1 cellular context compared by ENCODE assay signal in the genomic region with DNA sequence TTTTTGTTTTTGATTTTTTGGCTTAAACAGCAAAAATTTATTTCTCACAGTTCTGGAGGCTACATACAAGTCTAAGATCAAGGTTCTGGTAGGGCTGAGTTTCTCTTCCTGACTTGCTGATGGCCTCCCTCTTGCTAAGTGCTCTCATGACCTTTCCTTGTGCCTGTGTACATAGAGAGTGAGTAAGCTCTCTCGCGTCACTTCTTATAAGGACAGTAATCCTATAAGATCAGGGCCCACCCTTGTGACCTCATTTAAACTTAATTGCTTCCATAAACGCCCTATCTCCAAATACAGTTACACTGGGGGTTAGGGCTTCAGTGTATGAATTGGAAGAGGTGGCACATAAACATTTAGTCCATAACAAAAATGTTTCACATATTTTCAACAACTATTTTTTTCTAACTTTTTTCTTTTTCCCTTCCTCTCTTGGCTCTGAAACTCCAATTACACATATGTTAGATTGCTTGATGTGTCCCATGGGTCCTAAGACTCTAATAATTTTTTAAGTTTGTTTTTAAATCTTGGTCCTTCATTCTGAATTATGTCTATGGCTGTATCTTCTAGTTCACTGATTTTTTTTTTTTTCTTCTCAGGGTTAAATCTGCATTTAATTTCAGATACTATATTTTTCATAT.
TF ChIP-seq lines count a peak whose summit lies in the region.

No MANE protein-coding gene starts in this region.

TF ChIP-seq in K562, 482 proteins besides CTCF, POLR2A, EP300 and RAD21 (continued from another document and continues in another):
- TF ChIP-seq IRF1 (CRISPR knock-in tag; IDR thresholded peaks at IDR 0.05; ENCODE audit: borderline replicate concordance) (no peak), TRIM24 (IDR thresholded peaks at IDR 0.05) (peak; percentile 21 to 85; a peak in 2 of 4 replicates), SREBF2 (CRISPR knock-in tag; IDR thresholded peaks at IDR 0.05) (no peak), ZMIZ1 (IDR thresholded peaks at IDR 0.05; ENCODE audit: low read depth in 2 of 2, low read length in 2 of 2) (no peak), ASH1L (IDR thresholded peaks at IDR 0.05; ENCODE audit: borderline replicate concordance, low read depth, partially characterized antibody) (no peak), DACH1 (IDR thresholded peaks at IDR 0.05; ENCODE audit: partially characterized antibody) (no peak), SNAPC5 (CRISPR knock-in tag; IDR thresholded peaks at IDR 0.05) (peak; percentile 64; the same call in 1 of the 2 replicates), TSC22D4 (tag; IDR thresholded peaks at IDR 0.05) (no peak), ZNF121 (CRISPR knock-in tag; conservative IDR thresholded peaks at IDR 0.05) (no peak), SNRNP70 (optimal IDR thresholded peaks at IDR 0.05; ENCODE audit: low read depth, low read length) (no peak), TEAD1 (CRISPR knock-in tag; IDR thresholded peaks at IDR 0.05) (peak in 1 of 2 experiments; percentile 95; a peak in 2 of 4 replicates), TAF9B (IDR thresholded peaks at IDR 0.05; ENCODE audit: partially characterized antibody) (peak; percentile 33), YY1 (IDR thresholded peaks at IDR 0.05; ENCODE audit: borderline replicate concordance in 1 of 3, control insufficient read depth in 1 of 3, extremely low read depth in 1 of 3, insufficient read depth in 3 of 3, insufficient read length in 1 of 3, insufficient replicate concordance in 2 of 3, low read depth in 1 of 3, low read length in 2 of 3) (peak in 2 of 3 experiments; percentile 9 to 86), RNF2 (IDR thresholded peaks at IDR 0.05) (peak; percentile 33; the same call in 1 of the 2 replicates), NCOA1 (IDR thresholded peaks at IDR 0.05; ENCODE audit: low read depth) (peak; percentile 88), NFRKB (IDR thresholded peaks at IDR 0.05; ENCODE audit: low read depth) (no peak; the same call in 1 of the 2 replicates), KLF13 (tag; IDR thresholded peaks at IDR 0.05; ENCODE audit: borderline replicate concordance, low read depth) (peak; percentile 98), PCBP1 (IDR thresholded peaks at IDR 0.05; ENCODE audit: low read depth, low read length, poor library complexity, severe bottlenecking) (no peak), DDX20 (tag; IDR thresholded peaks at IDR 0.05; ENCODE audit: low read depth) (peak; percentile 99), ARID3B (CRISPR knock-in tag; IDR thresholded peaks at IDR 0.05; ENCODE audit: borderline replicate concordance) (no peak), EZH2 (IDR thresholded peaks at IDR 0.05; ENCODE audit: borderline replicate concordance, low read depth, low read length) (no peak), ILK (tag; IDR thresholded peaks at IDR 0.05; ENCODE audit: borderline replicate concordance, low read depth) (peak; percentile 79; the same call in 1 of the 2 replicates), NCOR1 (IDR thresholded peaks at IDR 0.05) (peak; percentile 86), KAT2B (IDR thresholded peaks at IDR 0.05; ENCODE audit: low read depth, low read length) (no peak), THRA (IDR thresholded peaks at IDR 0.05) (peak; percentile 91), MIER1 (IDR thresholded peaks at IDR 0.05; ENCODE audit: low read depth) (peak; percentile 60; the same call in 1 of the 2 replicates), ZBTB2 (IDR thresholded peaks at IDR 0.05) (peak; percentile 44; the same call in 1 of the 2 replicates)
- TF ChIP-seq, protein P1, sequence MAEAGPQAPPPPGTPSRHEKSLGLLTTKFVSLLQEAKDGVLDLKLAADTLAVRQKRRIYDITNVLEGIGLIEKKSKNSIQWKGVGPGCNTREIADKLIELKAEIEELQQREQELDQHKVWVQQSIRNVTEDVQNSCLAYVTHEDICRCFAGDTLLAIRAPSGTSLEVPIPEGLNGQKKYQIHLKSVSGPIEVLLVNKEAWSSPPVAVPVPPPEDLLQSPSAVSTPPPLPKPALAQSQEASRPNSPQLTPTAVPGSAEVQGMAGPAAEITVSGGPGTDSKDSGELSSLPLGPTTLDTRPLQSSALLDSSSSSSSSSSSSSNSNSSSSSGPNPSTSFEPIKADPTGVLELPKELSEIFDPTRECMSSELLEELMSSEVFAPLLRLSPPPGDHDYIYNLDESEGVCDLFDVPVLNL (CRISPR knock-in tag; IDR thresholded peaks at IDR 0.05; ENCODE audit: low read depth): no peak
- TF ChIP-seq, protein P2, sequence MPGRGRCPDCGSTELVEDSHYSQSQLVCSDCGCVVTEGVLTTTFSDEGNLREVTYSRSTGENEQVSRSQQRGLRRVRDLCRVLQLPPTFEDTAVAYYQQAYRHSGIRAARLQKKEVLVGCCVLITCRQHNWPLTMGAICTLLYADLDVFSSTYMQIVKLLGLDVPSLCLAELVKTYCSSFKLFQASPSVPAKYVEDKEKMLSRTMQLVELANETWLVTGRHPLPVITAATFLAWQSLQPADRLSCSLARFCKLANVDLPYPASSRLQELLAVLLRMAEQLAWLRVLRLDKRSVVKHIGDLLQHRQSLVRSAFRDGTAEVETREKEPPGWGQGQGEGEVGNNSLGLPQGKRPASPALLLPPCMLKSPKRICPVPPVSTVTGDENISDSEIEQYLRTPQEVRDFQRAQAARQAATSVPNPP (IDR thresholded peaks at IDR 0.05; ENCODE audit: borderline replicate concordance, insufficient read depth, insufficient read length): no peak
- TF ChIP-seq, protein P3, sequence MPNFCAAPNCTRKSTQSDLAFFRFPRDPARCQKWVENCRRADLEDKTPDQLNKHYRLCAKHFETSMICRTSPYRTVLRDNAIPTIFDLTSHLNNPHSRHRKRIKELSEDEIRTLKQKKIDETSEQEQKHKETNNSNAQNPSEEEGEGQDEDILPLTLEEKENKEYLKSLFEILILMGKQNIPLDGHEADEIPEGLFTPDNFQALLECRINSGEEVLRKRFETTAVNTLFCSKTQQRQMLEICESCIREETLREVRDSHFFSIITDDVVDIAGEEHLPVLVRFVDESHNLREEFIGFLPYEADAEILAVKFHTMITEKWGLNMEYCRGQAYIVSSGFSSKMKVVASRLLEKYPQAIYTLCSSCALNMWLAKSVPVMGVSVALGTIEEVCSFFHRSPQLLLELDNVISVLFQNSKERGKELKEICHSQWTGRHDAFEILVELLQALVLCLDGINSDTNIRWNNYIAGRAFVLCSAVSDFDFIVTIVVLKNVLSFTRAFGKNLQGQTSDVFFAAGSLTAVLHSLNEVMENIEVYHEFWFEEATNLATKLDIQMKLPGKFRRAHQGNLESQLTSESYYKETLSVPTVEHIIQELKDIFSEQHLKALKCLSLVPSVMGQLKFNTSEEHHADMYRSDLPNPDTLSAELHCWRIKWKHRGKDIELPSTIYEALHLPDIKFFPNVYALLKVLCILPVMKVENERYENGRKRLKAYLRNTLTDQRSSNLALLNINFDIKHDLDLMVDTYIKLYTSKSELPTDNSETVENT (CRISPR knock-in tag; IDR thresholded peaks at IDR 0.05): no peak
- TF ChIP-seq, protein P4, sequence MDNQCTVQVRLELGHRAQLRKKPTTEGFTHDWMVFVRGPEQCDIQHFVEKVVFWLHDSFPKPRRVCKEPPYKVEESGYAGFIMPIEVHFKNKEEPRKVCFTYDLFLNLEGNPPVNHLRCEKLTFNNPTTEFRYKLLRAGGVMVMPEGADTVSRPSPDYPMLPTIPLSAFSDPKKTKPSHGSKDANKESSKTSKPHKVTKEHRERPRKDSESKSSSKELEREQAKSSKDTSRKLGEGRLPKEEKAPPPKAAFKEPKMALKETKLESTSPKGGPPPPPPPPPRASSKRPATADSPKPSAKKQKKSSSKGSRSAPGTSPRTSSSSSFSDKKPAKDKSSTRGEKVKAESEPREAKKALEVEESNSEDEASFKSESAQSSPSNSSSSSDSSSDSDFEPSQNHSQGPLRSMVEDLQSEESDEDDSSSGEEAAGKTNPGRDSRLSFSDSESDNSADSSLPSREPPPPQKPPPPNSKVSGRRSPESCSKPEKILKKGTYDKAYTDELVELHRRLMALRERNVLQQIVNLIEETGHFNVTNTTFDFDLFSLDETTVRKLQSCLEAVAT (IDR thresholded peaks at IDR 0.05): no peak
- TF ChIP-seq, protein P5, sequence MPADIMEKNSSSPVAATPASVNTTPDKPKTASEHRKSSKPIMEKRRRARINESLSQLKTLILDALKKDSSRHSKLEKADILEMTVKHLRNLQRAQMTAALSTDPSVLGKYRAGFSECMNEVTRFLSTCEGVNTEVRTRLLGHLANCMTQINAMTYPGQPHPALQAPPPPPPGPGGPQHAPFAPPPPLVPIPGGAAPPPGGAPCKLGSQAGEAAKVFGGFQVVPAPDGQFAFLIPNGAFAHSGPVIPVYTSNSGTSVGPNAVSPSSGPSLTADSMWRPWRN (IDR thresholded peaks at IDR 0.05; ENCODE audit: low read depth): peak; percentile 70
- TF ChIP-seq, protein P6, sequence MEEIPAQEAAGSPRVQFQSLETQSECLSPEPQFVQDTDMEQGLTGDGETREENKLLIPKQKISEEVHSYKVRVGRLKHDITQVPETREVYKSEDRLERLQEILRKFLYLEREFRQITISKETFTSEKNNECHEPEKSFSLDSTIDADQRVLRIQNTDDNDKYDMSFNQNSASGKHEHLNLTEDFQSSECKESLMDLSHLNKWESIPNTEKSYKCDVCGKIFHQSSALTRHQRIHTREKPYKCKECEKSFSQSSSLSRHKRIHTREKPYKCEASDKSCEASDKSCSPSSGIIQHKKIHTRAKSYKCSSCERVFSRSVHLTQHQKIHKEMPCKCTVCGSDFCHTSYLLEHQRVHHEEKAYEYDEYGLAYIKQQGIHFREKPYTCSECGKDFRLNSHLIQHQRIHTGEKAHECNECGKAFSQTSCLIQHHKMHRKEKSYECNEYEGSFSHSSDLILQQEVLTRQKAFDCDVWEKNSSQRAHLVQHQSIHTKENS (CRISPR knock-in tag; IDR thresholded peaks at IDR 0.05): no peak
